9 cellular contexts compared by ENCODE assay signal in the genomic region with DNA sequence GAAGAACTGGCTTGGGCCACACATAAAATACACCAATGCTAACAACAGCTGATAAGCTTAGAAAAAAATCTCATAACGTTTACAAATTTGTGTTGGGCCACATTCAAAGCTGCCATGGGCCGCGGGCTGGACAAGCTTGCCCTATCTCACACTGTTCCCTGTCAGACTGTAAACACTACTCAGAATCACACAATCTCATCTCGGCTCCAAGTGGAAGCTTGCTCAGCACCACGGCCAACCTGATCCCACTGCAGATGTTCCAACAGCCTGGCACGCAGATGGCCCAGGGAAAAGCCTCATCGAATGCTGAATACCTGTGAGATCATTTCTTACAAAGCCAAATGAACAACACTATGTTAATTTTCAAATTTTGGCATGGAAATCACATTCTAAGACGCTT.
DNase-seq lines count a peak whose midpoint lies in the region; ATAC-seq, FAIRE-seq and TF ChIP-seq lines count a peak whose summit lies in the region.
"Had no signal": no experiment of that assay in that cellular context is flagged by ENCODE, and none has a peak within 500 bp of the region (broad histone marks: within the 10 kb centered on the region; RNA-seq: fewer than 3 reads in every experiment).

No MANE protein-coding gene starts in this region.

- DNase-seq in HFFc6 (peak; percentile 38), HepG2 (ENCODE audit: low spot score) (no peak), dedifferentiated amniotic fluid mesenchymal stem cell (ENCODE audit: extremely low spot score) (no peak), NAMALWA (ENCODE audit: low spot score) (no peak), foreskin melanocyte (no peak)
- DNase-seq in activated CD4-positive, CD25-positive, alpha-beta regulatory T cell treated with anti-CD3 and anti-CD28 coated beads, Interleukin-2, amount 50 U/mL, for 72 hours, result no peak

- 0 out of 22 replicates have a peak overlapping the region, but pooled peaks of 1 of the 11 experiments have one; percentile 6 for H3K9ac ChIP-seq in BLaER1 treated with 17β-estradiol and CSF1 and Interleukin-3, amounts not matched to agents 10 nM and 100 nM
- no peak overlapping the region for H3K9ac ChIP-seq in HepG2 (ENCODE audit: insufficient read depth, low read depth, low read length)

- H3K4me3 Mint-ChIP-seq in HFFc6, result peak overlapping the region; percentile 76

- H3K4me3 ChIP-seq in BLaER1 treated with 17β-estradiol and CSF1 and Interleukin-3, amounts not matched to agents 10 nM and 100 nM, result no peak overlapping the region
- H3K4me3 ChIP-seq in HepG2 (replicated peaks in 1 of 3; ENCODE audit: insufficient read depth in 1 of 3, low read depth in 2 of 3, low read length in 3 of 3), result no peak overlapping the region
- H3K4me3 ChIP-seq: psoas muscle had no signal

- H3K27me3 ChIP-seq in BLaER1 treated with 17β-estradiol and CSF1 and Interleukin-3, amounts not matched to agents 10 nM and 100 nM, result no peaks in the 10 kb centered on the region
- no peaks in the 10 kb centered on the region for H3K27me3 ChIP-seq in HepG2 (ENCODE audit: control insufficient read depth in 1 of 2, insufficient read depth in 2 of 2, low read length in 2 of 2)

- no peak overlapping the region for H2AFZ ChIP-seq in HepG2 (ENCODE audit: low read length)

- intact Hi-C loops in HepG2 (cut with micrococcal nuclease; ENCODE audit: unreplicated experiment), result no loop called here

- CTCF ChIA-PET in HepG2 (lab: Yijun Ruan, JAX; ENCODE audit: low intra/inter-chr PET ratio, low total read pairs), result no interaction called here

- H3K27ac ChIP-seq in BLaER1 treated with 17β-estradiol and CSF1 and Interleukin-3, amounts not matched to agents 10 nM and 100 nM, result peak overlapping the region in 3 of 11 experiments; percentile 33 to 40 (median 38); a peak in 5 of 22 replicates
- peak overlapping the region; percentile 2 for H3K27ac ChIP-seq in angular gyrus (ENCODE audit: low read depth, low read length)
- no peak overlapping the region for H3K27ac ChIP-seq in HepG2 (ENCODE audit: extremely low read length, insufficient read depth, low read length)

- TF ChIP-seq CTCF in HFFc6 (IDR thresholded peaks at IDR 0.05) (no peak), HepG2 (CRISPR knock-in tag; IDR thresholded peaks at IDR 0.05) (no peak)

- no peak for TF ChIP-seq EP300 in HepG2 (IDR thresholded peaks at IDR 0.05; ENCODE audit: low read depth in 2 of 2, low read length in 2 of 2)
- no peak for TF ChIP-seq EP300 in HepG2 (CRISPR knock-in tag; IDR thresholded peaks at IDR 0.05; ENCODE audit: borderline replicate concordance)

- 86% methylated on average over 8 of the region's 8 CpGs for WGBS in HepG2 (ENCODE audit: low lambda C conversion rate)

- H3K27me3 Mint-ChIP-seq in HFFc6 (ENCODE audit: insufficient read depth), result peaks cover 7% of the 10 kb centered on the region

- no peak for TF ChIP-seq RAD21 in HepG2 (CRISPR knock-in tag; IDR thresholded peaks at IDR 0.05)

- no peak for TF ChIP-seq POLR2A in HepG2 (IDR thresholded peaks at IDR 0.05; ENCODE audit: insufficient read depth in 1 of 2, low read depth in 2 of 2, low read length in 2 of 2)

- POLR2A ChIA-PET in HepG2 (lab: Yijun Ruan, JAX), result interaction anchor here (1.4 kb wide), 1 partner anchor 85 kb away, joined by 3 read pairs; no protein-coding TSS in a partner anchor

- in situ Hi-C loops in HepG2 (cut with HindIII; ENCODE audit: extremely low pct_ligation_motif_present, low pct_unique_long_range_greater_than_20kb), result no loop called here

- no TSS peak for BruUV-seq in HepG2 (replicated peaks; lab: Mats Ljungman, UMichigan)

- peaks cover 95 to 100% (median 99%) of the 10 kb centered on the region in 10 experiments for H3K4me1 ChIP-seq in BLaER1 treated with 17β-estradiol and CSF1 and Interleukin-3, amounts not matched to agents 10 nM and 100 nM
- peaks cover 43% of the 10 kb centered on the region for H3K4me1 ChIP-seq in HepG2 (ENCODE audit: insufficient read depth, low read length)

- H4K20me1 ChIP-seq in BLaER1 treated with 17β-estradiol and CSF1 and Interleukin-3, amounts not matched to agents 10 nM and 100 nM, result peaks cover 98 to 100% (median 100%) of the 10 kb centered on the region in 11 experiments
- H4K20me1 ChIP-seq in HepG2 (ENCODE audit: insufficient read depth, low read length), result peaks cover 98% of the 10 kb centered on the region

- H3K9me3 Mint-ChIP-seq in HFFc6, result no peaks in the 10 kb centered on the region

- peak overlapping the region; percentile 96 for H3K27ac Mint-ChIP-seq in HFFc6

- peaks cover 85% of the 10 kb centered on the region for H3K4me1 Mint-ChIP-seq in HFFc6 (ENCODE audit: low read depth)

- no peaks in the 10 kb centered on the region for H3K9me3 ChIP-seq in BLaER1 treated with 17β-estradiol and CSF1 and Interleukin-3, amounts not matched to agents 10 nM and 100 nM (replicated peaks in 1 of 11)
- no peaks in the 10 kb centered on the region for H3K9me3 ChIP-seq in HepG2 (ENCODE audit: low read length)
- H3K9me3 ChIP-seq: psoas muscle had no signal

- H3K36me3 Mint-ChIP-seq in HFFc6 (ENCODE audit: low read depth), result peaks cover 9% of the 10 kb centered on the region; the same call in 1 of the 2 replicates

- peak; percentile 26 for FAIRE-seq in HepG2 (lab: Jason Lieb, UNC)

- ATAC-seq in HepG2, result 0 out of 3 replicates have a peak, but pooled peaks have one; percentile 5

- peaks cover 97% of the 10 kb centered on the region for H3K79me2 ChIP-seq in HepG2 (ENCODE audit: insufficient read depth, low read length)

- H3K4me2 ChIP-seq in BLaER1 treated with 17β-estradiol and CSF1 and Interleukin-3, amounts not matched to agents 10 nM and 100 nM, result peak overlapping the region; percentile 51 to 93 (median 76)
- H3K4me2 ChIP-seq in HepG2 (ENCODE audit: low read depth, low read length), result no peak overlapping the region

- peaks cover 6 to 42% (median 27%) of the 10 kb centered on the region in 11 experiments; a peak in 18 of 22 replicates for H3K36me3 ChIP-seq in BLaER1 treated with 17β-estradiol and CSF1 and Interleukin-3, amounts not matched to agents 10 nM and 100 nM
- peaks cover 14 to 31% of the 10 kb centered on the region in 2 experiments; a peak in 4 of 5 replicates for H3K36me3 ChIP-seq in HepG2 (replicated peaks in 1 of 2; ENCODE audit: control insufficient read depth in 1 of 2, insufficient read depth in 2 of 2, low read length in 2 of 2)

TF ChIP-seq in HepG2, 621 proteins besides CTCF, POLR2A, EP300 and RAD21:
- TF ChIP-seq ZBTB21 (CRISPR knock-in tag; IDR thresholded peaks at IDR 0.05) (no peak), ZNF496 (CRISPR knock-in tag; IDR thresholded peaks at IDR 0.05; ENCODE audit: insufficient replicate concordance) (no peak), SMYD3 (CRISPR knock-in tag; IDR thresholded peaks at IDR 0.05) (no peak), NCOA1 (CRISPR knock-in tag; IDR thresholded peaks at IDR 0.05) (no peak), ZNF343 (CRISPR knock-in tag; IDR thresholded peaks at IDR 0.05) (no peak), CCDC6 (CRISPR knock-in tag; IDR thresholded peaks at IDR 0.05) (no peak), CREM (IDR thresholded peaks at IDR 0.05) (no peak), CREM (CRISPR knock-in tag; IDR thresholded peaks at IDR 0.05) (no peak)
- TF ChIP-seq, protein P1, sequence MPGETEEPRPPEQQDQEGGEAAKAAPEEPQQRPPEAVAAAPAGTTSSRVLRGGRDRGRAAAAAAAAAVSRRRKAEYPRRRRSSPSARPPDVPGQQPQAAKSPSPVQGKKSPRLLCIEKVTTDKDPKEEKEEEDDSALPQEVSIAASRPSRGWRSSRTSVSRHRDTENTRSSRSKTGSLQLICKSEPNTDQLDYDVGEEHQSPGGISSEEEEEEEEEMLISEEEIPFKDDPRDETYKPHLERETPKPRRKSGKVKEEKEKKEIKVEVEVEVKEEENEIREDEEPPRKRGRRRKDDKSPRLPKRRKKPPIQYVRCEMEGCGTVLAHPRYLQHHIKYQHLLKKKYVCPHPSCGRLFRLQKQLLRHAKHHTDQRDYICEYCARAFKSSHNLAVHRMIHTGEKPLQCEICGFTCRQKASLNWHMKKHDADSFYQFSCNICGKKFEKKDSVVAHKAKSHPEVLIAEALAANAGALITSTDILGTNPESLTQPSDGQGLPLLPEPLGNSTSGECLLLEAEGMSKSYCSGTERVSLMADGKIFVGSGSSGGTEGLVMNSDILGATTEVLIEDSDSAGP (CRISPR knock-in tag; IDR thresholded peaks at IDR 0.05; ENCODE audit: borderline replicate concordance), result no peak
